In genomic region chr2:28870146-28870891, GRCh38 we compare ENCODE assay signal across 8 cellular contexts. TPM values are rescaled to one million over a fixed set of nuclear protein-coding genes. Genes with fewer than 3 reads are reported as not detected.
DNase-seq lines count a peak whose midpoint lies in the region; ATAC-seq, FAIRE-seq and TF ChIP-seq lines count a peak whose summit lies in the region.

TRMT61B (minus strand) TSS chr2:28870309; CDS start chr2:28870277, 32 bp downstream.

- DNase-seq in Caco-2 = peak; percentile 97 to 98
- DNase-seq in HTR-8/SVneo (ENCODE audit: insufficient read length, low spot score) = peak; percentile 100
- DNase-seq in NOMO-1 treated with DMSO at 0.1 percent for 48 hours (lab: John Stamatoyannopoulos, UW; ENCODE audit: unreplicated experiment) = peak; percentile 93
- DNase-seq in effector CD8-positive, alpha-beta T cell (lab: John Stamatoyannopoulos, UW) = peak; percentile 94
- DNase-seq in lung microvascular endothelial cell (ENCODE audit: low read depth in 2 of 2) = peak; percentile 96 to 97
- DNase-seq in stimulated activated CD4-positive, alpha-beta T cell treated with anti-CD3 and anti-CD28 coated beads, TNF-alpha, amount 100 ng/mL, for 4 hours (ENCODE audit: low read depth in 3 of 3) = peak; percentile 93 to 97 (median 93)

- TSS peak; percentile 99 for BruUV-seq in Caco-2 (replicated peaks; lab: Mats Ljungman, UMichigan)

- H3K9me3 ChIP-seq in Caco-2 = no peaks in the 10 kb centered on the region

- peak; percentile 88 for ATAC-seq in GM21381 (IDR thresholded peaks at IDR 0.05; ENCODE audit: unreplicated experiment)

- H3K27me3 Mint-ChIP-seq in Caco-2 (ENCODE audit: insufficient read depth, unreplicated experiment) = peaks cover under 1% of the 10 kb centered on the region

- H3K27me3 ChIP-seq in Caco-2 (replicated peaks; ENCODE audit: control insufficient read depth, insufficient read depth, low read length) = no peaks in the 10 kb centered on the region

- intact Hi-C loops in Caco-2 (cut with micrococcal nuclease; ENCODE audit: unreplicated experiment) = loop anchor here (1.0 kb wide), 1 partner anchor 24 kb away; the partner anchor contains the start of gene WDR43

- peaks cover 7% of the 10 kb centered on the region for H3K36me3 Mint-ChIP-seq in Caco-2 (ENCODE audit: insufficient read depth, unreplicated experiment)

- POLR2A ChIA-PET in Caco-2 (lab: Charles Lee) = interaction anchor here (1.0 to 2.4 kb wide), 5 partner anchors 17 to 119 kb away, joined by 3 to 46 read pairs (median 5); partner anchors contain the start of genes PPP1CB and WDR43
- POLR2A ChIA-PET in activated CD8-positive, alpha-beta memory T cell treated with anti-CD3 and anti-CD28 coated beads for 36 hours (lab: Charles Lee) = interaction anchor here (0.5 to 2.2 kb wide), 6 partner anchors 11 to 119 kb away, joined by 3 to 28 read pairs (median 4); partner anchors contain the start of genes PPP1CB and WDR43

- H3K27ac Mint-ChIP-seq in Caco-2 (ENCODE audit: unreplicated experiment) = peak within 1 kb of the TSS; percentile 93

- no peaks in the 10 kb centered on the region for H3K36me3 ChIP-seq in Caco-2 (ENCODE audit: control insufficient read depth, insufficient read depth, low read length)

- 0 out of 2 replicates have a peak, but pooled peaks cover 7% of the 10 kb centered on the region for H3K4me1 ChIP-seq in Caco-2

- FAIRE-seq in HTR-8/SVneo (lab: Jason Lieb, UNC) = peak; percentile 97

- H3K4me1 Mint-ChIP-seq in Caco-2 (ENCODE audit: low read depth, unreplicated experiment) = peaks cover 7% of the 10 kb centered on the region

- H3K9me3 Mint-ChIP-seq in Caco-2 (ENCODE audit: unreplicated experiment) = no peaks in the 10 kb centered on the region

- peak within 1 kb of the TSS; percentile 78 for H3K4me3 ChIP-seq in Caco-2 (ENCODE audit: low read depth, low read length)

- no peak for TF ChIP-seq CTCF in Caco-2 (IDR thresholded peaks at IDR 0.05; ENCODE audit: insufficient read depth in 1 of 2, low read depth in 1 of 2, low read length in 1 of 2, severe bottlenecking in 1 of 2, unreplicated experiment in 1 of 2)

- CTCF ChIA-PET in Caco-2 (lab: Charles Lee) = interaction anchor here (0.9 to 1.0 kb wide), 2 partner anchors 24 to 25 kb away, joined by 3 to 4 read pairs; partner anchors contain the start of gene WDR43
- CTCF ChIA-PET in activated CD8-positive, alpha-beta memory T cell treated with anti-CD3 and anti-CD28 coated beads for 36 hours (lab: Charles Lee) = interaction anchor here (0.6 to 1.9 kb wide), 4 partner anchors 24 to 1397 kb away, joined by 3 to 7 read pairs (median 4); partner anchors contain the start of gene WDR43

- peak within 1 kb of the TSS; percentile 90 for H3K4me3 Mint-ChIP-seq in Caco-2 (ENCODE audit: unreplicated experiment)

RNA-seq across cellular contexts. Expression of gene TRMT61B, which starts in this region (rescaled TPM):
- total RNA-seq in Caco-2 (2022) (19.9 and 20.0 TPM in 2 replicates), lung microvascular endothelial cell (6.8 and 13.1 TPM in 2 replicates)
- 10 to 100 TPM; 19.0 to 19.6 TPM for total RNA-seq in activated CD8-positive, alpha-beta memory T cell treated with anti-CD3 and anti-CD28 coated beads for 36 hours

Comparison
In these comparisons a context has a peak if more than half of its experiments do, and no peak if none do; other contexts are left out.
1. Peak in every context shown above with its lines: DNase-seq, ATAC-seq and H3K4me3 ChIP-seq.